Comparison of ENCODE assay signal across 8 cellular contexts in genomic region chr5:139787568-139788293, GRCh38.
DNase-seq lines count a peak whose midpoint lies in the region; ATAC-seq lines count a peak whose summit lies in the region.

No MANE protein-coding gene starts in this region.

- ATAC-seq in HG03045 (IDR thresholded peaks at IDR 0.05; ENCODE audit: unreplicated experiment): peak; percentile 76

- peak; percentile 52 for DNase-seq in NK-92 treated with Interleukin-12 subunit alpha and Interleukin-12 subunit beta, amount 100 ng/mL, for 24 hours (lab: John Stamatoyannopoulos, UW)
- DNase-seq in NK-92 (lab: John Stamatoyannopoulos, UW; ENCODE audit: unreplicated experiment) (no peak), NCI-H2196 (lab: John Stamatoyannopoulos, UW; ENCODE audit: unreplicated experiment) (peak; percentile 86), cerebellar cortex (ENCODE audit: low spot score) (peak; percentile 87), kidney glomerular epithelial cell (lab: John Stamatoyannopoulos, UW) (peak; percentile 58)
- DNase-seq in activated CD4-positive, alpha-beta T cell treated with anti-CD3 and anti-CD28 coated beads for 1 hour: peak; percentile 77
- DNase-seq in stimulated activated CD4-positive, alpha-beta T cell treated with anti-CD3 and anti-CD28 coated beads, Interleukin-15, amount 100 ng/mL, for 48 hours (ENCODE audit: low read depth in 2 of 2): peak; percentile 69 to 82
